Comparison of ENCODE assay signal across 9 cellular contexts in genomic region chr12:65740506-65740872, GRCh38.
A peak's percentile ranks its signal among the peaks of the same experiment; 100 is the strongest.
DNase-seq lines count a peak whose midpoint lies in the region; ATAC-seq, FAIRE-seq and TF ChIP-seq lines count a peak whose summit lies in the region.
"Had no signal": no experiment of that assay in that cellular context is flagged by ENCODE, and none has a peak within 500 bp of the region (broad histone marks: within the 10 kb centered on the region; RNA-seq: fewer than 3 reads in every experiment).

No MANE protein-coding gene starts in this region.

- H3K27ac ChIP-seq in A673 (ENCODE audit: low read depth, low read length, poor library complexity, severe bottlenecking): peak overlapping the region; percentile 67
- peak overlapping the region; percentile 94 for H3K27ac ChIP-seq in GM23338 (ENCODE audit: low read depth)
- H3K27ac ChIP-seq in keratinocyte (ENCODE audit: control insufficient read depth, insufficient read depth, low read length): no peak overlapping the region

- H3K27me3 Mint-ChIP-seq in GM23338 (ENCODE audit: insufficient read depth, low read depth, poor library complexity): peaks cover 13% of the 10 kb centered on the region

- 6 to 10% methylated on average over 1 of the region's 1 CpG for WGBS in lower leg skin, 2 donors

- no TSS peak for BruUV-seq in A673 (replicated peaks; lab: Mats Ljungman, UMichigan)

- H3K79me2 ChIP-seq in GM23338 (replicated peaks; ENCODE audit: insufficient read depth) (no peaks in the 10 kb centered on the region), keratinocyte (ENCODE audit: control insufficient read depth, insufficient read depth, low read length) (no peaks in the 10 kb centered on the region)

- no peak overlapping the region for H3K4me3 ChIP-seq in A673 (ENCODE audit: low read depth, low read length, poor library complexity, severe bottlenecking)
- peak overlapping the region; percentile 83 for H3K4me3 ChIP-seq in GM23338
- H3K4me3 ChIP-seq in keratinocyte (ENCODE audit: control insufficient read depth in 2 of 3, extremely low read depth in 1 of 3, insufficient read depth in 2 of 3, low read depth in 1 of 3, low read length in 3 of 3): peak overlapping the region in 2 of 3 experiments; percentile 71 to 74
- no peak overlapping the region for H3K4me3 ChIP-seq in lower leg skin (ENCODE audit: low read depth, poor library complexity, severe bottlenecking)

- peak overlapping the region; percentile 76 for H3K4me3 Mint-ChIP-seq in GM23338

- no peak for TF ChIP-seq CTCF in A673 (conservative IDR thresholded peaks at IDR 0.05; ENCODE audit: low read depth, low read length)
- no peak for TF ChIP-seq CTCF in GM23338 (conservative IDR thresholded peaks at IDR 0.05; ENCODE audit: low read depth in 2 of 2)
- TF ChIP-seq CTCF in keratinocyte (optimal IDR thresholded peaks at IDR 0.05 in 1 of 3, IDR thresholded peaks at IDR 0.05 in 1 of 3, conservative IDR thresholded peaks at IDR 0.05 in 1 of 3; ENCODE audit: extremely low read depth in 1 of 3, insufficient read depth in 2 of 3, low read length in 3 of 3): no peak
- no peak for TF ChIP-seq CTCF in lower leg skin (IDR thresholded peaks at IDR 0.05)

- peak overlapping the region; percentile 89 for H3K4me2 ChIP-seq in GM23338
- H3K4me2 ChIP-seq in keratinocyte (ENCODE audit: control insufficient read depth, extremely low read depth, insufficient read depth, low read depth, low read length): peak overlapping the region; percentile 94

- peaks cover 6% of the 10 kb centered on the region for H3K4me1 ChIP-seq in A673 (ENCODE audit: insufficient read depth, low read length, poor library complexity, severe bottlenecking)
- H3K4me1 ChIP-seq in GM23338 (ENCODE audit: insufficient read depth): peaks cover 30% of the 10 kb centered on the region
- peaks cover 15% of the 10 kb centered on the region for H3K4me1 ChIP-seq in keratinocyte (ENCODE audit: control insufficient read depth, extremely low read depth, insufficient read depth, low read length)

- no peaks in the 10 kb centered on the region for H3K9me3 ChIP-seq in A673 (ENCODE audit: low read depth, low read length, poor library complexity, severe bottlenecking)
- no peaks in the 10 kb centered on the region for H3K9me3 ChIP-seq in keratinocyte (ENCODE audit: control insufficient read depth, low read depth, low read length)

- no peak overlapping the region for H3K9ac ChIP-seq in keratinocyte (ENCODE audit: control insufficient read depth, extremely low read depth, insufficient read depth, low read length)

- no peaks in the 10 kb centered on the region for H3K9me1 ChIP-seq in keratinocyte (ENCODE audit: control insufficient read depth, extremely low read depth, insufficient read depth, low read length)

- ATAC-seq in GM23338: no peak
- ATAC-seq in activated naive CD4-positive, alpha-beta T cell treated with anti-CD3 and anti-CD28 coated beads, Interleukin-2, amount 50 U/mL, for 72 hours: peak; percentile 32 to 59
- ATAC-seq in GM18517 (IDR thresholded peaks at IDR 0.05; ENCODE audit: unreplicated experiment): no peak

- H3K27me3 ChIP-seq in A673 (replicated peaks; ENCODE audit: insufficient read depth, low read depth, low read length, poor library complexity): no peaks in the 10 kb centered on the region
- peaks cover 10% of the 10 kb centered on the region for H3K27me3 ChIP-seq in GM23338 (ENCODE audit: insufficient read depth)
- H3K27me3 ChIP-seq in keratinocyte (ENCODE audit: control insufficient read depth, extremely low read depth, insufficient read depth, low read length): no peaks in the 10 kb centered on the region

- no peak for TF ChIP-seq POLR2A in lower leg skin (IDR thresholded peaks at IDR 0.05)
- no peak for TF ChIP-seq POLR2A in erythroblast (IDR thresholded peaks at IDR 0.05; ENCODE audit: low read length)

- peaks cover 6% of the 10 kb centered on the region; the same call in 2 of the 3 replicates for H3K9me3 Mint-ChIP-seq in GM23338
- no peaks in the 10 kb centered on the region for H3K9me3 Mint-ChIP-seq in activated naive CD4-positive, alpha-beta T cell treated with anti-CD3 and anti-CD28 coated beads, Interleukin-2, amount 50 U/mL, for 72 hours

- CTCF ChIA-PET in A673 (lab: Charles Lee): no interaction called here

- H3K27ac Mint-ChIP-seq in GM23338: peak overlapping the region; percentile 69; the same call in 1 of the 2 replicates
- H3K27ac Mint-ChIP-seq in activated naive CD4-positive, alpha-beta T cell treated with anti-CD3 and anti-CD28 coated beads, Interleukin-2, amount 50 U/mL, for 72 hours: no peak overlapping the region

- H3K9me2 ChIP-seq in GM23338 (ENCODE audit: insufficient read depth): 0 out of 2 replicates have a peak, but pooled peaks cover 3% of the 10 kb centered on the region

- POLR2A ChIA-PET in A673 (lab: Charles Lee; ENCODE audit: low non-redundant PET): no interaction called here

- peaks cover 24% of the 10 kb centered on the region for H3K4me1 Mint-ChIP-seq in GM23338

- H4K20me1 ChIP-seq in GM23338 (replicated peaks; ENCODE audit: insufficient read depth) (no peaks in the 10 kb centered on the region), keratinocyte (ENCODE audit: control insufficient read depth, extremely low read depth, insufficient read depth, low read length) (no peaks in the 10 kb centered on the region)

- FAIRE-seq in keratinocyte (lab: Jason Lieb, UNC): no peak

- H3F3A ChIP-seq in GM23338 (replicated peaks; ENCODE audit: low read depth): no peaks in the 10 kb centered on the region

- dilution Hi-C loops in keratinocyte (cut with MboI; ENCODE audit: extremely low pct_ligation_motif_present, low sequenced_read_pairs): no loop called here

- H2AFZ ChIP-seq in GM23338 (peak overlapping the region; percentile 92; the same call in 1 of the 2 replicates), keratinocyte (ENCODE audit: control insufficient read depth, low read length) (peak overlapping the region; percentile 1)

- no peaks in the 10 kb centered on the region; the same call in 2 of the 3 replicates for H3K36me3 Mint-ChIP-seq in GM23338 (ENCODE audit: low read depth)
- no peaks in the 10 kb centered on the region for H3K36me3 Mint-ChIP-seq in activated naive CD4-positive, alpha-beta T cell treated with anti-CD3 and anti-CD28 coated beads, Interleukin-2, amount 50 U/mL, for 72 hours

- DNase-seq in A673 (ENCODE audit: low spot score): no peak
- DNase-seq in GM23338 (ENCODE audit: low spot score): no peak
- DNase-seq in activated naive CD4-positive, alpha-beta T cell treated with anti-CD3 and anti-CD28 coated beads, Interleukin-2, amount 50 U/mL, for 72 hours (ENCODE audit: low spot score in 2 of 2): no peak
- DNase-seq in keratinocyte (ENCODE audit: low read depth, low spot score): no peak
- no peak for DNase-seq in lower leg skin (ENCODE audit: low spot score in 2 of 2)
- no peak for DNase-seq in erythroblast (lab: John Stamatoyannopoulos, UW)
- DNase-seq in activated gamma-delta T cell treated with Interleukin-2 at 50 U/mL for 16 hours: no peak
- DNase-seq: stimulated activated naive CD4-positive, alpha-beta T cell treated with Interleukin-2 at 50 U/mL for 16 hours had no signal

- H3K36me3 ChIP-seq in A673 (ENCODE audit: insufficient read depth, low read length, poor library complexity, severe bottlenecking) (no peaks in the 10 kb centered on the region), GM23338 (ENCODE audit: insufficient read depth) (no peaks in the 10 kb centered on the region), keratinocyte (ENCODE audit: control insufficient read depth in 2 of 2, extremely low read depth in 1 of 2, insufficient read depth in 2 of 2, low read length in 2 of 2) (no peaks in the 10 kb centered on the region)

- intact Hi-C loops in A673 (cut with micrococcal nuclease; ENCODE audit: unreplicated experiment): no loop called here
- intact Hi-C loops in lower leg skin (cut with DNase I; ENCODE audit: low total_unique reads): no loop called here

TF ChIP-seq in GM23338, 12 proteins besides CTCF, POLR2A, EP300 and RAD21 (continues in another document):
- TF ChIP-seq ZNF331 (CRISPR knock-in tag; IDR thresholded peaks at IDR 0.05; ENCODE audit: low read depth) (no peak), ETS1 (IDR thresholded peaks at IDR 0.05) (no peak), POLR2AphosphoS5 (IDR thresholded peaks at IDR 0.05; ENCODE audit: low read depth) (no peak), EZH2 (IDR thresholded peaks at IDR 0.05; ENCODE audit: low read depth, unreplicated experiment) (no peak), ZNF114 (CRISPR knock-in tag; IDR thresholded peaks at IDR 0.05) (no peak), STAT1 (IDR thresholded peaks at IDR 0.05; ENCODE audit: unreplicated experiment) (no peak), REST (IDR thresholded peaks at IDR 0.05; ENCODE audit: unreplicated experiment) (no peak)

Comparison
In these comparisons a context has a peak if more than half of its experiments do, and no peak if none do; other contexts are left out.
1. H3K4me3 ChIP-seq: peak in GM23338 (single experiment) and keratinocyte (2 of 3); none in A673 (single experiment) and lower leg skin (single experiment).
2. ATAC-seq: peak in activated naive CD4-positive, alpha-beta T cell treated with anti-CD3 and anti-CD28 coated beads, Interleukin-2, amount 50 U/mL, for 72 hours (2 of 2); none in GM23338 (single experiment) and GM18517 (single experiment).